8 cellular contexts compared by ENCODE assay signal in genomic region chr12:89469361-89469760, GRCh38. TPM values are rescaled to one million over a fixed set of nuclear protein-coding genes. Genes with fewer than 3 reads are reported as not detected.
A peak's percentile ranks its signal among the peaks of the same experiment; 100 is the strongest.
DNase-seq lines count a peak whose midpoint lies in the region; ATAC-seq, FAIRE-seq and TF ChIP-seq lines count a peak whose summit lies in the region.

No MANE protein-coding gene starts in this region.

- DNase-seq in CD4-positive, CD25-positive, alpha-beta regulatory T cell, result peak in 1 of 3 donors; percentile 66
- DNase-seq in GM12878 (ENCODE audit: low read depth, low spot score) (no peak), NAMALWA (ENCODE audit: low spot score) (no peak), BE2C (no peak), mucosa of gallbladder (ENCODE audit: low spot score) (no peak)
- DNase-seq in activated effector memory CD4-positive, alpha-beta T cell treated with anti-CD3 and anti-CD28 coated beads, Interleukin-2, amount 50 U/mL, for 16 hours, result no peak

- CTCF ChIA-PET in GM12878 (lab: Yijun Ruan, JAX), result interaction anchor here (1.7 to 7.6 kb wide), 2 partner anchors 57 to 450 kb away, joined by 9 to 176 read pairs; partner anchors contain the start of genes GALNT4 and POC1B

- POLR2A ChIA-PET in GM12878 (lab: Charles Lee), result no interaction called here

- no peaks in the 10 kb centered on the region for H4K20me1 ChIP-seq in GM12878 (ENCODE audit: control insufficient read depth, insufficient read depth)

- no peaks in the 10 kb centered on the region for H3K79me2 ChIP-seq in GM12878 (ENCODE audit: control insufficient read depth, insufficient read depth, low read length)

- RAD21 ChIA-PET in GM12878 (lab: Charles Lee; ENCODE audit: unreplicated experiment), result interaction anchor here (1.5 to 1.9 kb wide), 2 partner anchors 56 to 123 kb away, joined by 3 to 11 read pairs; partner anchors contain the start of genes GALNT4 and POC1B

- peak overlapping the region; percentile 35 for H3K27ac ChIP-seq in CD4-positive, CD25-positive, alpha-beta regulatory T cell (ENCODE audit: insufficient read depth, low read length, poor library complexity, severe bottlenecking)
- H3K27ac ChIP-seq in GM12878 (ENCODE audit: control insufficient read depth, insufficient read depth), result peak overlapping the region; percentile 57

- peak overlapping the region in 3 of 4 donors; percentile 16 to 80 (median 72) for H3K4me3 Mint-ChIP-seq in CD4-positive, CD25-positive, alpha-beta regulatory T cell

- no peaks in the 10 kb centered on the region for H3K27me3 Mint-ChIP-seq in CD4-positive, CD25-positive, alpha-beta regulatory T cell

- H3K9me3 ChIP-seq in CD4-positive, CD25-positive, alpha-beta regulatory T cell (ENCODE audit: control insufficient read depth in 2 of 2, low read length in 2 of 2), result no peaks in the 10 kb centered on the region
- H3K9me3 ChIP-seq in GM12878 (replicated peaks; ENCODE audit: control insufficient read depth, insufficient read depth, low read length), result no peaks in the 10 kb centered on the region
- no peaks in the 10 kb centered on the region for H3K9me3 ChIP-seq in BE2C

- TF ChIP-seq POLR2A in GM12878 (IDR thresholded peaks at IDR 0.05; ENCODE audit: low read depth, low read length), result no peak

- peak overlapping the region; percentile 39 for H3K4me2 ChIP-seq in GM12878 (ENCODE audit: control insufficient read depth, insufficient read depth)

- no peak overlapping the region; the same call in 1 of the 2 replicates for H2AFZ ChIP-seq in GM12878 (ENCODE audit: control insufficient read depth, low read depth, low read length)

- no peak overlapping the region for H3K9ac ChIP-seq in GM12878 (ENCODE audit: control insufficient read depth, insufficient read depth, low read length)

- H3K4me1 Mint-ChIP-seq in CD4-positive, CD25-positive, alpha-beta regulatory T cell, result peaks cover 31 to 53% (median 40%) of the 10 kb centered on the region in 4 donors

- ATAC-seq in CD4-positive, CD25-positive, alpha-beta regulatory T cell (ENCODE audit: low read depth in 2 of 2), result peak; percentile 39 to 58
- ATAC-seq in GM19468 (IDR thresholded peaks at IDR 0.05; ENCODE audit: extremely low read depth, unreplicated experiment) (peak; percentile 35), HG03457 (IDR thresholded peaks at IDR 0.05; ENCODE audit: unreplicated experiment) (peak; percentile 52), GM12878 (peak; percentile 78)

- WGBS in GM12878 (ENCODE audit: insufficient coverage, insufficient replicate concordance, low lambda C conversion rate, missing lambda C conversion rate), result 19% methylated on average over 3 of the region's 3 CpGs

- peaks cover 29% of the 10 kb centered on the region for H3K4me1 ChIP-seq in CD4-positive, CD25-positive, alpha-beta regulatory T cell (ENCODE audit: control insufficient read depth, insufficient read depth, low read length, poor library complexity, severe bottlenecking)
- H3K4me1 ChIP-seq in GM12878 (ENCODE audit: control insufficient read depth, insufficient read depth, low read length) (peaks cover 18% of the 10 kb centered on the region), BE2C (no peaks in the 10 kb centered on the region)

- in situ Hi-C loops in GM12878 (cut with MboI), result no loop called here

- H3K36me3 Mint-ChIP-seq in CD4-positive, CD25-positive, alpha-beta regulatory T cell, result peaks cover 4% of the 10 kb centered on the region

- H3K36me3 ChIP-seq in CD4-positive, CD25-positive, alpha-beta regulatory T cell (ENCODE audit: control insufficient read depth, insufficient read depth, low read length), result no peaks in the 10 kb centered on the region
- no peaks in the 10 kb centered on the region for H3K36me3 ChIP-seq in GM12878 (ENCODE audit: control insufficient read depth in 2 of 2, insufficient read depth in 2 of 2, low read length in 1 of 2)
- H3K36me3 ChIP-seq in BE2C, result no peaks in the 10 kb centered on the region

- no peak for TF ChIP-seq RAD21 in GM12878 (IDR thresholded peaks at IDR 0.05; ENCODE audit: insufficient read depth, low read depth, low read length)

- H3K27me3 ChIP-seq in CD4-positive, CD25-positive, alpha-beta regulatory T cell (ENCODE audit: control insufficient read depth, insufficient read depth, low read length), result no peaks in the 10 kb centered on the region
- no peaks in the 10 kb centered on the region for H3K27me3 ChIP-seq in GM12878 (replicated peaks in 1 of 2; ENCODE audit: control insufficient read depth in 2 of 2, insufficient read depth in 2 of 2, low read length in 1 of 2)
- no peaks in the 10 kb centered on the region for H3K27me3 ChIP-seq in BE2C

- FAIRE-seq in GM12878 (lab: Jason Lieb, UNC), result peak; percentile 94

- TF ChIP-seq EP300 in GM12878 (IDR thresholded peaks at IDR 0.05; ENCODE audit: borderline replicate concordance in 1 of 2, control insufficient read depth in 1 of 2, low read depth in 2 of 2, low read length in 2 of 2), result 0 out of 4 replicates have a peak, but pooled peaks of 1 of the 2 experiments have one; percentile 18

- peak overlapping the region; percentile 85 to 95 (median 87) for H3K27ac Mint-ChIP-seq in CD4-positive, CD25-positive, alpha-beta regulatory T cell

- SMC1A ChIA-PET in GM12878 (lab: Charles Lee; ENCODE audit: uncharacterized antibody, unreplicated experiment), result interaction anchor here (6.6 kb wide), 1 partner anchor 58 kb away, joined by 70 read pairs; the partner anchor contains the start of genes GALNT4 and POC1B

- peak overlapping the region; percentile 15 for H3K4me3 ChIP-seq in CD4-positive, CD25-positive, alpha-beta regulatory T cell (ENCODE audit: low read depth, low read length)
- peak overlapping the region; percentile 48; the same call in 1 of the 2 replicates for H3K4me3 ChIP-seq in GM12878
- no peak overlapping the region for H3K4me3 ChIP-seq in BE2C (ENCODE audit: low read depth, low read length)

- no peaks in the 10 kb centered on the region for H3K9me3 Mint-ChIP-seq in CD4-positive, CD25-positive, alpha-beta regulatory T cell

- no peak for TF ChIP-seq CTCF in GM12878 (IDR thresholded peaks at IDR 0.05 in 2 of 3, conservative IDR thresholded peaks at IDR 0.05 in 1 of 3; ENCODE audit: control insufficient read depth in 2 of 3, extremely low read depth in 1 of 3, insufficient read depth in 1 of 3, low read depth in 3 of 3, low read length in 3 of 3)
- no peak for TF ChIP-seq CTCF in BE2C (IDR thresholded peaks at IDR 0.05; ENCODE audit: low read depth, low read length)

- intact Hi-C loops in GM12878 (cut with micrococcal nuclease; ENCODE audit: unreplicated experiment), result loop anchor here (5.0 kb wide), 1 partner anchor 117 kb away; the partner anchor contains the start of gene DUSP6

- BruUV-seq in GM12878 (replicated peaks; lab: Mats Ljungman, UMichigan), result no TSS peak

RNA-seq across cellular contexts. Expression of gene GALNT4, which starts 55.2 kb away (rescaled TPM):
- total RNA-seq in CD4-positive, CD25-positive, alpha-beta regulatory T cell, result 8.8 TPM
- 1 to 10 TPM; 5.0 to 8.1 (median 5.6) TPM for polyA plus RNA-seq in CD4-positive, CD25-positive, alpha-beta regulatory T cell
- 11.8 and 11.9 TPM in 2 replicates for total RNA-seq in GM12878 (2013; cell fraction: nucleolus; rRNA removed)
- 1.6 and 3.0 TPM in 2 replicates for total RNA-seq in GM12878 (2014; rRNA removed)
- total RNA-seq in GM12878 (2014; rRNA removed; fragmentation: Illumina TruSeq; extraction: Trizol), result 1.9 and 2.7 TPM in 2 replicates
- 2.6 TPM in 2 replicates for total RNA-seq in GM12878 (2021)
- polyA plus RNA-seq in GM12878 (2011; ENCODE audit: low read depth), result 0.68 TPM
- polyA plus RNA-seq in GM12878 (2011; rRNA removed), result 1.7 and 2.2 TPM in 2 replicates
- polyA plus RNA-seq in GM12878 (2011; cell fraction: cytosol; rRNA removed), result 0.43 and 0.66 TPM in 2 replicates
- polyA plus RNA-seq in GM12878 (2011; cell fraction: nucleus; rRNA removed), result 0.78 and 0.91 TPM in 2 replicates
- polyA plus RNA-seq in GM12878 (2012), result 1.5 and 1.6 TPM in 2 replicates
- 1.8 and 1.9 TPM in 2 replicates for polyA plus RNA-seq in GM12878 (2014; fragmentation: Illumina TruSeq; extraction: Trizol)
- polyA plus RNA-seq in GM12878 (2014; fragmentation: Nextera tagmentation; extraction: Ambion mirVana), result 1 to 10 TPM in 1 of 2 experiments, under 1 TPM in 1; 0.90 to 1.1 TPM
- 1.3 and 1.4 TPM in 2 replicates for polyA plus RNA-seq in GM12878 (2014; rRNA removed)
- 1 to 10 TPM; 2.3 to 2.9 TPM for polyA plus RNA-seq in GM12878 (2016; fragmentation: Nextera tagmentation; extraction: Ambion mirVana)
- 1.4 and 1.9 TPM in 2 replicates for polyA minus RNA-seq in GM12878 (2011; rRNA and poly(A)+ RNA removed)
- polyA minus RNA-seq in GM12878 (2011; cell fraction: cytosol; rRNA and poly(A)+ RNA removed), result 0.62 TPM in 1 of 2 replicates, not detected in the other
- 2.7 and 4.2 TPM in 2 replicates for polyA minus RNA-seq in GM12878 (2011; cell fraction: nucleus; rRNA and poly(A)+ RNA removed)
- polyA plus RNA-seq in BE2C (2012; ENCODE audit: insufficient read depth, insufficient read length, low read depth), result 0.14 TPM
- 37.3 TPM for total RNA-seq in mucosa of gallbladder

RNA-seq across cellular contexts. Expression of gene POC1B, which starts 56.5 kb away (rescaled TPM):
- total RNA-seq in CD4-positive, CD25-positive, alpha-beta regulatory T cell, result 22.1 TPM
- polyA plus RNA-seq in CD4-positive, CD25-positive, alpha-beta regulatory T cell, result 10 to 100 TPM; 28.2 to 38.0 (median 33.3) TPM
- 57.1 and 57.4 TPM in 2 replicates for total RNA-seq in GM12878 (2013; cell fraction: nucleolus; rRNA removed)
- total RNA-seq in GM12878 (2014; rRNA removed) (10.8 and 14.5 TPM in 2 replicates), GM12878 (2014; rRNA removed; fragmentation: Illumina TruSeq; extraction: Trizol) (11.6 and 16.9 TPM in 2 replicates), GM12878 (2021) (8.6 and 11.1 TPM in 2 replicates), mucosa of gallbladder (26.8 TPM)
- polyA plus RNA-seq in GM12878 (2011; ENCODE audit: low read depth), result 4.0 TPM
- polyA plus RNA-seq in GM12878 (2011; rRNA removed) (16.7 and 26.5 TPM in 2 replicates), GM12878 (2014; fragmentation: Illumina TruSeq; extraction: Trizol) (12.6 and 16.6 TPM in 2 replicates), GM12878 (2014; fragmentation: Nextera tagmentation; extraction: Ambion mirVana) (1 to 10 TPM; 4.4 to 6.3 TPM), GM12878 (2014; rRNA removed) (5.8 and 9.0 TPM in 2 replicates), GM12878 (2016; fragmentation: Nextera tagmentation; extraction: Ambion mirVana) (10 to 100 TPM; 17.4 to 17.8 TPM)
- 6.8 and 7.1 TPM in 2 replicates for polyA plus RNA-seq in GM12878 (2011; cell fraction: cytosol; rRNA removed)
- 8.1 and 10.5 TPM in 2 replicates for polyA plus RNA-seq in GM12878 (2011; cell fraction: nucleus; rRNA removed)
- polyA plus RNA-seq in GM12878 (2012), result 8.7 and 11.3 TPM in 2 replicates
- 23.5 and 30.6 TPM in 2 replicates for polyA minus RNA-seq in GM12878 (2011; rRNA and poly(A)+ RNA removed)
- 4.7 and 8.3 TPM in 2 replicates for polyA minus RNA-seq in GM12878 (2011; cell fraction: cytosol; rRNA and poly(A)+ RNA removed)
- 16.4 and 21.6 TPM in 2 replicates for polyA minus RNA-seq in GM12878 (2011; cell fraction: nucleus; rRNA and poly(A)+ RNA removed)
- polyA plus RNA-seq in BE2C (2012; ENCODE audit: insufficient read depth, insufficient read length, low read depth), result 7.4 TPM
